ENCODE assay signal across 23 cellular contexts in the genomic region with DNA sequence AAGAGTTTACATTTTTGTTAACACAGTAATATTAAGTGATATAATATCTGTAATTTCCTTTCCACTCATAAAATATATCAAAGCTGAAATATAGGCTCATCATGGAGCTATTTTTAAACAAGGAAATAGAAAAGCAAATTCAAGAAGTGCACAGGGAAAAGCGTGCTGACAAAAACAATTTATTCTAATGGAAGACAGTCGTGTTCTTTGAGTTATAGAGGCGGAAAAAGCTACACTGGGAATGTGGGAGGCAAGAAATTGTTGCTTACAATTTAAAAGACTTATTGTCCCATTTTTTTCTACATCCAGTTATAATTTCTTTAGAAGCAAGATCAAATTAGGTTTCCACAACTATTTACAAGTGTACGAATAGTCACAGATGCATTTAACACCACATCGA. TPM values are rescaled to one million over a fixed set of nuclear protein-coding genes. Genes with fewer than 3 reads are reported as not detected.
DNase-seq lines count a peak whose midpoint lies in the region; ATAC-seq, FAIRE-seq and TF ChIP-seq lines count a peak whose summit lies in the region.
"Had no signal": no experiment of that assay in that cellular context is flagged by ENCODE, and none has a peak within 500 bp of the region (broad histone marks: within the 10 kb centered on the region; RNA-seq: fewer than 3 reads in every experiment).

No MANE protein-coding gene starts in this region.

- H3K27me3 ChIP-seq in SK-N-SH (ENCODE audit: insufficient read depth) (no peaks in the 10 kb centered on the region), skeletal muscle tissue (ENCODE audit: control insufficient read depth in 3 of 3, insufficient read depth in 3 of 3, low read length in 3 of 3) (no peaks in the 10 kb centered on the region), HepG2 (ENCODE audit: control insufficient read depth in 1 of 2, insufficient read depth in 2 of 2, low read length in 2 of 2) (no peaks in the 10 kb centered on the region)
- H3K27me3 ChIP-seq: BLaER1 had no signal

- no peak overlapping the region for H2AFZ ChIP-seq in SK-N-SH (ENCODE audit: low read depth)
- H2AFZ ChIP-seq in HepG2 (ENCODE audit: low read length), result no peak overlapping the region

- no peak overlapping the region for H3K4me3 ChIP-seq in SK-N-SH (ENCODE audit: low read depth in 2 of 2, low read length in 1 of 2)
- peak overlapping the region in 1 of 3 donors; percentile 2 for H3K4me3 ChIP-seq in skeletal muscle tissue (ENCODE audit: low read length in 3 of 3)
- no peak overlapping the region for H3K4me3 ChIP-seq in HepG2 (replicated peaks in 1 of 3; ENCODE audit: insufficient read depth in 1 of 3, low read depth in 2 of 3, low read length in 3 of 3)
- H3K4me3 ChIP-seq: BLaER1, HAP-1 had no signal

- in situ Hi-C loops in HepG2 (cut with HindIII; ENCODE audit: extremely low pct_ligation_motif_present, low pct_unique_long_range_greater_than_20kb), result no loop called here

- H4K20me1 ChIP-seq in SK-N-SH (ENCODE audit: insufficient read depth) (no peaks in the 10 kb centered on the region), HepG2 (ENCODE audit: insufficient read depth, low read length) (no peaks in the 10 kb centered on the region)
- H4K20me1 ChIP-seq: BLaER1 had no signal

- TF ChIP-seq CTCF in SK-N-SH (IDR thresholded peaks at IDR 0.05) (no peak), HepG2 (CRISPR knock-in tag; IDR thresholded peaks at IDR 0.05) (no peak)

- H3K9me3 ChIP-seq in SK-N-SH (no peaks in the 10 kb centered on the region), skeletal muscle tissue (ENCODE audit: control insufficient read depth in 3 of 3, low read length in 3 of 3) (no peaks in the 10 kb centered on the region), HepG2 (ENCODE audit: low read length) (no peaks in the 10 kb centered on the region)
- H3K9me3 ChIP-seq: BLaER1, Caco-2, HAP-1 had no signal

- peak; percentile 21 for FAIRE-seq in GM18507 (lab: Jason Lieb, UNC)
- peak; percentile 41 for FAIRE-seq in islet of Langerhans (lab: Jason Lieb, UNC)
- FAIRE-seq in HepG2 (lab: Jason Lieb, UNC), result no peak
- FAIRE-seq: A204.1, G401.6, GM12892, GM19239, H54 had no signal

- CTCF ChIA-PET in SK-N-SH (lab: Yijun Ruan, JAX), result interaction anchor here (0.8 to 1.9 kb wide), 2 partner anchors 15 to 81 kb away, joined by 3 to 7 read pairs; no protein-coding TSS in a partner anchor
- CTCF ChIA-PET in HepG2 (lab: Yijun Ruan, JAX; ENCODE audit: low intra/inter-chr PET ratio, low total read pairs), result no interaction called here

- H3K4me2 ChIP-seq in SK-N-SH, result no peak overlapping the region
- no peak overlapping the region for H3K4me2 ChIP-seq in HepG2 (ENCODE audit: low read depth, low read length)
- H3K4me2 ChIP-seq: BLaER1 had no signal

- DNase-seq in SK-N-SH (no peak), GM18507 (ENCODE audit: extremely low spot score, insufficient read length, low read depth) (no peak), HepG2 (ENCODE audit: low spot score) (no peak)
- DNase-seq: Caco-2; CD4-positive, CD25-positive, alpha-beta regulatory T cell; CD8-positive, alpha-beta T cell; DMS153; DND-41; GOT3; HFFc6 had no signal

- no TSS peak for BruUV-seq in HepG2 (replicated peaks; lab: Mats Ljungman, UMichigan)

- WGBS in SK-N-SH (ENCODE audit: low lambda C conversion rate), result 77% methylated on average over 5 of the region's 5 CpGs
- WGBS in HepG2 (ENCODE audit: low lambda C conversion rate), result 2% methylated on average over 5 of the region's 5 CpGs

- H3K9ac ChIP-seq in SK-N-SH (no peak overlapping the region), skeletal muscle tissue (ENCODE audit: low read depth in 1 of 3, low read length in 3 of 3) (peak overlapping the region in 2 of 3 donors; percentile 10 to 36), HepG2 (ENCODE audit: insufficient read depth, low read depth, low read length) (no peak overlapping the region)
- H3K9ac ChIP-seq: BLaER1 had no signal

- ATAC-seq in SK-N-SH treated with all-trans-retinoic acid at 6 μM for 48 hours, result peak; percentile 59; the same call in 2 of the 3 replicates
- no peak for ATAC-seq in GM19395 (IDR thresholded peaks at IDR 0.05; ENCODE audit: unreplicated experiment)
- ATAC-seq in HepG2, result no peak
- ATAC-seq: CD8-positive, alpha-beta T cell had no signal

- H3K27ac ChIP-seq in SK-N-SH (ENCODE audit: low read depth in 2 of 2, low read length in 1 of 2) (peak overlapping the region in 1 of 2 experiments; percentile 39; a peak in 1 of 4 replicates), skeletal muscle tissue (ENCODE audit: low read depth, low read length) (peak overlapping the region; percentile 97), HepG2 (ENCODE audit: extremely low read length, insufficient read depth, low read length) (no peak overlapping the region)
- H3K27ac ChIP-seq: 22Rv1, BLaER1, C4-2B had no signal

- no peak for TF ChIP-seq EP300 in SK-N-SH (IDR thresholded peaks at IDR 0.05; ENCODE audit: borderline replicate concordance in 1 of 2, low read depth in 1 of 2, low read length in 1 of 2)
- TF ChIP-seq EP300 in HepG2 (IDR thresholded peaks at IDR 0.05; ENCODE audit: low read depth in 2 of 2, low read length in 2 of 2), result no peak
- TF ChIP-seq EP300 in HepG2 (CRISPR knock-in tag; IDR thresholded peaks at IDR 0.05; ENCODE audit: borderline replicate concordance), result no peak

- H3K79me2 ChIP-seq in SK-N-SH (ENCODE audit: insufficient read depth) (no peaks in the 10 kb centered on the region), HepG2 (ENCODE audit: insufficient read depth, low read length) (no peaks in the 10 kb centered on the region)

- H3F3A ChIP-seq in SK-N-SH (replicated peaks; ENCODE audit: insufficient read depth), result no peaks in the 10 kb centered on the region

- intact Hi-C loops in HepG2 (cut with micrococcal nuclease; ENCODE audit: unreplicated experiment), result no loop called here

- TF ChIP-seq RAD21 in SK-N-SH (IDR thresholded peaks at IDR 0.05; ENCODE audit: low read length) (no peak), HepG2 (CRISPR knock-in tag; IDR thresholded peaks at IDR 0.05) (no peak)

- H3K36me3 ChIP-seq in SK-N-SH (replicated peaks in 1 of 2; ENCODE audit: control insufficient read depth in 1 of 2, insufficient read depth in 2 of 2, low read length in 1 of 2), result no peaks in the 10 kb centered on the region
- peaks cover 3 to 5% (median 3%) of the 10 kb centered on the region in 3 donors for H3K36me3 ChIP-seq in skeletal muscle tissue (ENCODE audit: control insufficient read depth in 3 of 3, insufficient read depth in 3 of 3, low read length in 3 of 3)
- no peaks in the 10 kb centered on the region for H3K36me3 ChIP-seq in HepG2 (replicated peaks in 1 of 2; ENCODE audit: control insufficient read depth in 1 of 2, insufficient read depth in 2 of 2, low read length in 2 of 2)
- H3K36me3 ChIP-seq: BLaER1, HAP-1 had no signal

- POLR2A ChIA-PET in SK-N-SH (lab: Yijun Ruan, JAX), result no interaction called here
- POLR2A ChIA-PET in HepG2 (lab: Yijun Ruan, JAX), result no interaction called here

- no peaks in the 10 kb centered on the region for H3K9me2 ChIP-seq in SK-N-SH

- H3K4me1 ChIP-seq in SK-N-SH (ENCODE audit: control insufficient read depth in 1 of 2, insufficient read depth in 2 of 2, low read depth in 1 of 2, low read length in 1 of 2) (no peaks in the 10 kb centered on the region; a peak in 2 of 4 replicates), skeletal muscle tissue (ENCODE audit: control insufficient read depth in 3 of 3, insufficient read depth in 3 of 3, low read length in 3 of 3) (no peaks in the 10 kb centered on the region), HepG2 (ENCODE audit: insufficient read depth, low read length) (no peaks in the 10 kb centered on the region)
- H3K4me1 ChIP-seq: BLaER1, Caco-2, HAP-1 had no signal

- no peak for TF ChIP-seq POLR2A in HepG2 (IDR thresholded peaks at IDR 0.05; ENCODE audit: insufficient read depth in 1 of 2, low read depth in 2 of 2, low read length in 2 of 2)

TF ChIP-seq in SK-N-SH treated with all-trans-retinoic acid at 6 μM for 48 hours, 23 proteins besides CTCF, POLR2A, EP300 and RAD21 (continues in another document):
- TF ChIP-seq OSR1 (CRISPR knock-in tag; IDR thresholded peaks at IDR 0.05), result no peak
- no peak for TF ChIP-seq ZFP30 (CRISPR knock-in tag; IDR thresholded peaks at IDR 0.05)
- TF ChIP-seq PPARA (CRISPR knock-in tag; IDR thresholded peaks at IDR 0.05; ENCODE audit: borderline replicate concordance), result no peak

TF ChIP-seq in SK-N-SH, 30 proteins besides CTCF, POLR2A, EP300 and RAD21:
- no peak for TF ChIP-seq SIN3A (IDR thresholded peaks at IDR 0.05; ENCODE audit: borderline replicate concordance, low read depth, low read length)

TF ChIP-seq in HepG2, 621 proteins besides CTCF, POLR2A, EP300 and RAD21 (continues in another document):
- TF ChIP-seq POGZ (CRISPR knock-in tag; IDR thresholded peaks at IDR 0.05) (no peak), CEBPG (CRISPR knock-in tag; IDR thresholded peaks at IDR 0.05) (no peak)

RNA-seq across cellular contexts. Expression of gene TTN, which starts 3.2 kb away (rescaled TPM):
- polyA plus RNA-seq in SK-N-SH (2012; rRNA removed) (under 0.01 and 0.08 TPM in 2 replicates), HepG2 (2011; rRNA removed) (under 0.01 TPM in 1 of 2 replicates, not detected in the other)
- polyA plus RNA-seq in SK-N-SH (2012; cell fraction: cytosol; rRNA removed), result under 0.01 and 0.08 TPM in 2 replicates
- 0.11 and 0.13 TPM in 2 replicates for polyA plus RNA-seq in SK-N-SH (2012; cell fraction: nucleus; rRNA removed)
- total RNA-seq in skeletal muscle tissue (2,245 TPM), HepG2 (2016; rRNA removed; fragmentation: Illumina TruSeq; extraction: Trizol) (under 0.01 TPM in 2 replicates)
- total RNA-seq in HepG2 (2016; cell fraction: cytosol; rRNA removed; fragmentation: Illumina TruSeq; extraction: Trizol; ENCODE audit: low read depth), result not detected in 2 replicates
- total RNA-seq in HepG2 (2016; cell fraction: insoluble cytoplasmic fraction; rRNA removed; fragmentation: Illumina TruSeq; extraction: Trizol), result under 0.01 TPM in 2 replicates
- total RNA-seq in HepG2 (2016; cell fraction: membrane; rRNA removed; fragmentation: Illumina TruSeq; extraction: Trizol), result not detected in 2 replicates
- total RNA-seq in HepG2 (2016; cell fraction: nucleus; rRNA removed; fragmentation: Illumina TruSeq; extraction: Trizol), result under 0.01 and 0.06 TPM in 2 replicates
- polyA plus RNA-seq in HepG2 (2011; cell fraction: cytosol; rRNA removed), result under 0.01 TPM in 2 replicates
- polyA plus RNA-seq in HepG2 (2011; cell fraction: nucleus; rRNA removed), result 0.02 TPM in 2 replicates
- polyA plus RNA-seq in HepG2 (2012), result 0.08 and 0.12 TPM in 2 replicates
- polyA plus RNA-seq in HepG2 (2016; cell fraction: cytosol; fragmentation: Illumina TruSeq; extraction: Trizol; ENCODE audit: low read depth), result not detected in 2 replicates
- polyA plus RNA-seq in HepG2 (2016; cell fraction: insoluble cytoplasmic fraction; fragmentation: Illumina TruSeq; extraction: Trizol; ENCODE audit: low read depth), result not detected in 2 replicates
- not detected in 2 replicates for polyA plus RNA-seq in HepG2 (2016; cell fraction: membrane; fragmentation: Illumina TruSeq; extraction: Trizol; ENCODE audit: low read depth)
- polyA plus RNA-seq in HepG2 (2016; cell fraction: nucleus; fragmentation: Illumina TruSeq; extraction: Trizol; ENCODE audit: insufficient read depth, low read depth), result 0.01 TPM in 1 of 2 replicates, not detected in the other
- under 0.01 and 0.02 TPM in 2 replicates for polyA minus RNA-seq in HepG2 (2011; rRNA and poly(A)+ RNA removed; ENCODE audit: low replicate concordance)
- polyA minus RNA-seq in HepG2 (2011; cell fraction: cytosol; rRNA and poly(A)+ RNA removed), result under 0.01 TPM in 1 of 2 replicates, not detected in the other
- polyA minus RNA-seq in HepG2 (2011; cell fraction: nucleus; rRNA and poly(A)+ RNA removed), result 0.13 and 1.1 TPM in 2 replicates

Comparison
In these comparisons a context has a peak if more than half of its experiments do, and no peak if none do; other contexts are left out.
1. H3K9ac ChIP-seq: peak in skeletal muscle tissue (2 of 3); none in SK-N-SH (single experiment) and HepG2 (single experiment).
2. RNA of gene TTN, which starts 3.2 kb away (total RNA-seq): 2,245 TPM in skeletal muscle tissue (single experiment); under 0.01 to 0.06 TPM in HepG2; every median in the first group is over 1,000 times any median in the second.